ENCODE assay signal across 34 cellular contexts in the genomic region with DNA sequence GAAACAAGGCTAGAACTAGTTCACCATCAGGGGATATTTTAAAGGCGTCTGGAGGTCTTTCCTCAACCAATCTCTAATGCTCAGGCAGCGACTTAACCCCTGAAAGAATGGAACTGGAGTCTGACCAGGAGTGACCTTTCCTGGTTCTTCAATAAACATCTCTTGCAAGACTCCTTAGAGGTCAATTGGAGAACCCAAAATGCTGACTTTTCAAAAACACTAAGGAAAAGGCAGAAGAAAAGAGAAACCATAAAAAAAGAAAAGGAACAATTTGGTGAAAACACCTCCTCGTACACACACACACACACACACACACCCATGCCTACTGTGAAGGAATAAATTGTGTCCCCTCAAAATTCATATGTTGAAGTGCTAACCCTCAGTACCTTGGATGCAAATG. TPM values are rescaled to one million over a fixed set of nuclear protein-coding genes. Genes with fewer than 3 reads are reported as not detected.
"Had no signal": no experiment of that assay in that cellular context is flagged by ENCODE, and none has a peak within 500 bp of the region (broad histone marks: within the 10 kb centered on the region; RNA-seq: fewer than 3 reads in every experiment).

No MANE protein-coding gene starts in this region.

- H3K36me3 Mint-ChIP-seq: brain, WTC11 had no signal

- H3K27me3 Mint-ChIP-seq: activated CD4-positive, alpha-beta T cell treated with anti-CD3 and anti-CD28 coated beads for 36 hours; activated CD8-positive, alpha-beta memory T cell treated with anti-CD3 and anti-CD28 coated beads, Interleukin-2, amount 10 ng/mL, durations not matched to agents 7 days and 5 days; activated naive CD4-positive, alpha-beta T cell treated with anti-CD3 and anti-CD28 coated beads, Interleukin-2, amount 50 U/mL, for 24 hours; activated naive CD8-positive, alpha-beta T cell; activated naive CD8-positive, alpha-beta T cell treated with anti-CD3 and anti-CD28 coated beads, Interleukin-2, amount 10 ng/mL, durations not matched to agents 7 days and 5 days; activated naive CD8-positive, alpha-beta T cell treated with anti-CD3 and anti-CD28 coated beads, Interleukin-2, amount 50 U/mL, for 24 hours; activated T-cell treated with anti-CD3 and anti-CD28 coated beads, Interleukin-2, amount 50 U/mL, for 24 hours had no signal

- H3K27ac Mint-ChIP-seq: activated CD4-positive, alpha-beta T cell treated with anti-CD3 and anti-CD28 coated beads for 36 hours; activated naive CD4-positive, alpha-beta T cell treated with anti-CD3 and anti-CD28 coated beads, Interleukin-2, amount 50 U/mL, for 24 hours; activated naive CD8-positive, alpha-beta T cell; activated naive CD8-positive, alpha-beta T cell treated with anti-CD3 and anti-CD28 coated beads, Interleukin-2, amount 10 ng/mL, durations not matched to agents 7 days and 5 days; activated naive CD8-positive, alpha-beta T cell treated with anti-CD3 and anti-CD28 coated beads, Interleukin-2, amount 50 U/mL, for 24 hours; activated T-cell treated with anti-CD3 and anti-CD28 coated beads, Interleukin-2, amount 50 U/mL, for 24 hours; activated T-helper 2 cell treated with anti-CD3 and anti-CD28 coated beads, Interferon-gamma antibody, Interleukin-2, Interleukin-4, amounts not matched to agents 10 μg/mL and 5 μg/mL and 100 μg/mL, durations not matched to agents 14 hours and 24 hours and 36 hours; brain; T-helper 1 cell treated with Interleukin-12 subunit alpha and Interleukin-12 subunit beta and Interleukin-4 antibody, amounts not matched to agents 30 μg/mL and 1 μg/mL, for 36 hours; T-helper 2 cell treated with Interferon-gamma antibody and Interleukin-4, amounts not matched to agents 5 μg/mL and 100 μg/mL, for 36 hours; WTC11 had no signal

- H3K4me3 ChIP-seq: ascending aorta, coronary artery had no signal

- H3K9me3 ChIP-seq: ascending aorta had no signal

- H3K9me3 Mint-ChIP-seq: activated naive CD4-positive, alpha-beta T cell treated with anti-CD3 and anti-CD28 coated beads, Interleukin-2, amount 50 U/mL, for 24 hours; activated naive CD8-positive, alpha-beta T cell treated with anti-CD3 and anti-CD28 coated beads, Interleukin-2, amount 50 U/mL, for 24 hours; activated T-cell treated with anti-CD3 and anti-CD28 coated beads, Interleukin-2, amount 50 U/mL, for 24 hours; T-helper 2 cell treated with Interferon-gamma antibody and Interleukin-4, amounts not matched to agents 5 μg/mL and 100 μg/mL, for 36 hours had no signal

- H3K4me1 ChIP-seq: ascending aorta had no signal

- H3K27me3 ChIP-seq: ascending aorta had no signal

- H3K36me3 ChIP-seq: ascending aorta, WERI-Rb-1 had no signal

- H3K4me3 Mint-ChIP-seq: activated CD4-positive, alpha-beta memory T cell treated with anti-CD3 and anti-CD28 coated beads, Interleukin-2, amount 10 ng/mL, durations not matched to agents 7 days and 5 days; activated CD4-positive, alpha-beta T cell treated with anti-CD3 and anti-CD28 coated beads for 36 hours; activated CD8-positive, alpha-beta memory T cell treated with anti-CD3 and anti-CD28 coated beads, Interleukin-2, amount 10 ng/mL, durations not matched to agents 7 days and 5 days; activated CD8-positive, alpha-beta T cell treated with anti-CD3 and anti-CD28 coated beads, Interleukin-2, amount 10 ng/mL, durations not matched to agents 7 days and 5 days; activated naive CD4-positive, alpha-beta T cell treated with anti-CD3 and anti-CD28 coated beads, Interleukin-2, amount 50 U/mL, for 24 hours; activated naive CD8-positive, alpha-beta T cell; activated naive CD8-positive, alpha-beta T cell treated with anti-CD3 and anti-CD28 coated beads, Interleukin-2, amount 10 ng/mL, durations not matched to agents 7 days and 5 days; activated naive CD8-positive, alpha-beta T cell treated with anti-CD3 and anti-CD28 coated beads, Interleukin-2, amount 50 U/mL, for 24 hours; activated T-cell treated with anti-CD3 and anti-CD28 coated beads, Interleukin-2, amount 50 U/mL, for 24 hours; brain; T-helper 1 cell treated with Interleukin-12 subunit alpha and Interleukin-12 subunit beta and Interleukin-4 antibody, amounts not matched to agents 30 μg/mL and 1 μg/mL, for 36 hours; T-helper 2 cell treated with Interferon-gamma antibody and Interleukin-4, amounts not matched to agents 5 μg/mL and 100 μg/mL, for 36 hours; WTC11 had no signal

- DNase-seq: activated CD4-positive, alpha-beta T cell treated with anti-CD3 and anti-CD28 coated beads for 1 hour; activated CD4-positive, alpha-beta T cell treated with anti-CD3 and anti-CD28 coated beads for 36 hours; activated CD4-positive, alpha-beta T cell treated with anti-CD3 and anti-CD28 coated beads for 48 hours; activated CD4-positive, alpha-beta T cell treated with anti-CD3 and anti-CD28 coated beads, Interleukin-2, amount 50 U/mL, for 1 hour; activated CD4-positive, alpha-beta T cell treated with anti-CD3 and anti-CD28 coated beads, Interleukin-2, amount 50 U/mL, for 48 hours; activated CD4-positive, CD25-positive, alpha-beta regulatory T cell; activated CD8-positive, alpha-beta memory T cell treated with anti-CD3 and anti-CD28 coated beads for 24 hours; activated CD8-positive, alpha-beta memory T cell treated with anti-CD3 and anti-CD28 coated beads, Interleukin-2, amount 10 ng/mL, durations not matched to agents 7 days and 5 days; activated CD8-positive, alpha-beta memory T cell treated with anti-CD3 and anti-CD28 coated beads, Interleukin-2, amount 50 U/mL, for 48 hours; activated CD8-positive, alpha-beta T cell treated with anti-CD3 and anti-CD28 coated beads, Interleukin-2, amount 10 ng/mL, durations not matched to agents 7 days and 5 days; activated effector memory CD4-positive, alpha-beta T cell treated with Interleukin-2 at 50 U/mL for 16 hours; activated gamma-delta T cell; activated naive CD4-positive, alpha-beta T cell treated with Interleukin-2 at 50 U/mL for 16 hours; activated naive CD8-positive, alpha-beta T cell treated with anti-CD3 and anti-CD28 coated beads, Interleukin-2, amount 10 ng/mL, durations not matched to agents 7 days and 5 days; activated naive CD8-positive, alpha-beta T cell treated with anti-CD3 and anti-CD28 coated beads, Interleukin-2, amount 50 U/mL, for 24 hours; activated T-cell treated with anti-CD3 and anti-CD28 coated beads, Interleukin-2, amount 50 U/mL, for 24 hours; activated T-cell treated with anti-CD3 and anti-CD28 coated beads, Interleukin-2, amount 50 U/mL, for 48 hours; amygdala; anterior cingulate cortex; WERI-Rb-1 had no signal

- FAIRE-seq: colon, TTC549 had no signal

- H3K27ac ChIP-seq: ascending aorta, coronary artery, WERI-Rb-1 had no signal

- ATAC-seq: activated CD4-positive, alpha-beta T cell treated with anti-CD3 and anti-CD28 coated beads for 36 hours; activated CD4-positive, CD25-positive, alpha-beta regulatory T cell treated with anti-CD3 and anti-CD28 coated beads, Interleukin-2, amount 50 U/mL, for 24 hours; activated CD8-positive, alpha-beta memory T cell treated with anti-CD3 and anti-CD28 coated beads, Interleukin-2, amount 10 ng/mL, durations not matched to agents 7 days and 5 days; activated CD8-positive, alpha-beta T cell treated with anti-CD3 and anti-CD28 coated beads, Interleukin-2, amount 10 ng/mL, durations not matched to agents 7 days and 5 days; activated naive CD8-positive, alpha-beta T cell treated with anti-CD3 and anti-CD28 coated beads, Interleukin-2, amount 50 U/mL, for 24 hours; WTC11 had no signal

RNA-seq across cellular contexts. Expression of gene TIMD4, which starts 12.3 kb away (rescaled TPM):
- total RNA-seq: cardiac septum had no signal
